Comparison of ENCODE assay signal across 20 cellular contexts in genomic region chr7:52838981-52839411, GRCh38.
DNase-seq lines count a peak whose midpoint lies in the region; ATAC-seq and TF ChIP-seq lines count a peak whose summit lies in the region.
"Had no signal": no experiment of that assay in that cellular context is flagged by ENCODE, and none has a peak within 500 bp of the region (broad histone marks: within the 10 kb centered on the region; RNA-seq: fewer than 3 reads in every experiment).

No MANE protein-coding gene starts in this region.

- peaks cover 5% of the 10 kb centered on the region for H3K4me1 Mint-ChIP-seq in chondrocyte (ENCODE audit: low read depth)
- H3K4me1 Mint-ChIP-seq: activated CD4-positive, alpha-beta T cell treated with anti-CD3 and anti-CD28 coated beads for 36 hours; H9; naive thymus-derived CD8-positive, alpha-beta T cell; stimulated activated effector memory CD8-positive, alpha-beta T cell treated with anti-CD3 and anti-CD28 coated beads, Interleukin-12 subunit alpha, Interleukin-12 subunit beta, amount 100 ng/mL, for 72 hours had no signal

- WGBS in SK-N-SH (ENCODE audit: low lambda C conversion rate) = 7% methylated on average over 1 of the region's 1 CpG
- WGBS in hepatocyte (ENCODE audit: low lambda C conversion rate, missing lambda C conversion rate) = 38% methylated on average over 1 of the region's 1 CpG

- H3K9ac ChIP-seq in SK-N-SH (no peak overlapping the region), skeletal muscle satellite cell (ENCODE audit: low read depth, low read length) (no peak overlapping the region)

- H3K9me3 ChIP-seq in SK-N-SH (no peaks in the 10 kb centered on the region), hepatocyte (ENCODE audit: low read depth) (no peaks in the 10 kb centered on the region), skeletal muscle satellite cell (replicated peaks; ENCODE audit: low read length) (no peaks in the 10 kb centered on the region), lower lobe of right lung (no peaks in the 10 kb centered on the region)
- H3K9me3 ChIP-seq: thyroid gland had no signal

- no peaks in the 10 kb centered on the region for H3F3A ChIP-seq in SK-N-SH (replicated peaks; ENCODE audit: insufficient read depth)

- CTCF ChIA-PET in SK-N-SH (lab: Yijun Ruan, JAX) = interaction anchor here (0.6 kb wide), 2 partner anchors 14 to 918 kb away, joined by 3 read pairs; no protein-coding TSS in a partner anchor

- ATAC-seq in SK-N-SH treated with all-trans-retinoic acid at 6 μM for 48 hours (no peak), lower lobe of right lung (no peak)
- ATAC-seq: activated CD4-positive, alpha-beta T cell treated with anti-CD3 and anti-CD28 coated beads for 36 hours; naive thymus-derived CD8-positive, alpha-beta T cell; stimulated activated effector memory CD8-positive, alpha-beta T cell treated with anti-CD3 and anti-CD28 coated beads, Interleukin-12 subunit alpha, Interleukin-12 subunit beta, amount 100 ng/mL, for 72 hours had no signal

- H3K4me3 ChIP-seq in SK-N-SH (ENCODE audit: low read depth in 2 of 2, low read length in 1 of 2) = no peak overlapping the region; a peak in 1 of 4 replicates
- no peak overlapping the region for H3K4me3 ChIP-seq in hepatocyte
- H3K4me3 ChIP-seq in skeletal muscle satellite cell (ENCODE audit: low read length) = peak overlapping the region; percentile 34
- no peak overlapping the region for H3K4me3 ChIP-seq in lower lobe of right lung
- no peak overlapping the region for H3K4me3 ChIP-seq in H7 (ENCODE audit: insufficient read depth, low read depth, low read length)
- H3K4me3 ChIP-seq: lung, thyroid gland had no signal

- TF ChIP-seq RAD21 in SK-N-SH (IDR thresholded peaks at IDR 0.05; ENCODE audit: low read length) = no peak

- no peak for TF ChIP-seq EP300 in SK-N-SH (IDR thresholded peaks at IDR 0.05; ENCODE audit: borderline replicate concordance in 1 of 2, low read depth in 1 of 2, low read length in 1 of 2)

- no peak for DNase-seq in SK-N-SH
- DNase-seq in astrocyte of the hippocampus (ENCODE audit: low read depth, low spot score) = peak; percentile 80
- DNase-seq in hepatocyte (ENCODE audit: low spot score) = peak; percentile 7
- DNase-seq in chondrocyte (ENCODE audit: low spot score) = no peak
- no peak for DNase-seq in lower lobe of right lung
- no peak for DNase-seq in H7
- DNase-seq: activated CD4-positive, alpha-beta T cell treated with anti-CD3 and anti-CD28 coated beads for 36 hours; foreskin melanocyte; H9; KBM-7; naive thymus-derived CD8-positive, alpha-beta T cell; NCI-H1105 treated with DMSO at 0.1 percent for 48 hours; NCI-H526; stimulated activated CD4-positive, alpha-beta T cell treated with anti-CD3 and anti-CD28 coated beads, Interleukin-12 subunit alpha, Interleukin-12 subunit beta, amount 100 ng/mL, for 4 hours; thyroid gland had no signal

- no peaks in the 10 kb centered on the region for H3K27me3 Mint-ChIP-seq in chondrocyte (ENCODE audit: low read depth)
- H3K27me3 Mint-ChIP-seq: activated CD4-positive, alpha-beta T cell treated with anti-CD3 and anti-CD28 coated beads for 36 hours; naive thymus-derived CD8-positive, alpha-beta T cell had no signal

- H3K36me3 Mint-ChIP-seq in chondrocyte (ENCODE audit: low read depth) = no peaks in the 10 kb centered on the region
- H3K36me3 Mint-ChIP-seq: naive thymus-derived CD8-positive, alpha-beta T cell; stimulated activated effector memory CD8-positive, alpha-beta T cell treated with anti-CD3 and anti-CD28 coated beads, Interleukin-12 subunit alpha, Interleukin-12 subunit beta, amount 100 ng/mL, for 72 hours had no signal

- H3K4me1 ChIP-seq in SK-N-SH (ENCODE audit: control insufficient read depth in 1 of 2, insufficient read depth in 2 of 2, low read depth in 1 of 2, low read length in 1 of 2) (peaks cover 0 to 35% of the 10 kb centered on the region in 2 experiments; a peak in 2 of 4 replicates), hepatocyte (ENCODE audit: insufficient read depth) (no peaks in the 10 kb centered on the region), skeletal muscle satellite cell (ENCODE audit: control insufficient read depth, insufficient read depth, low read length) (no peaks in the 10 kb centered on the region), lower lobe of right lung (no peaks in the 10 kb centered on the region)
- H3K4me1 ChIP-seq: thyroid gland had no signal

- H3K27me3 ChIP-seq in SK-N-SH (ENCODE audit: insufficient read depth) (no peaks in the 10 kb centered on the region), hepatocyte (no peaks in the 10 kb centered on the region), skeletal muscle satellite cell (ENCODE audit: control insufficient read depth, insufficient read depth, low read length) (no peaks in the 10 kb centered on the region), lower lobe of right lung (ENCODE audit: low read depth) (no peaks in the 10 kb centered on the region), H7 (ENCODE audit: control insufficient read depth, insufficient read depth, low read length) (no peaks in the 10 kb centered on the region)
- H3K27me3 ChIP-seq: thyroid gland had no signal

- TF ChIP-seq CTCF in SK-N-SH (IDR thresholded peaks at IDR 0.05) = no peak
- TF ChIP-seq CTCF in hepatocyte (IDR thresholded peaks at IDR 0.05; ENCODE audit: poor library complexity) = no peak
- TF ChIP-seq CTCF in chondrocyte (IDR thresholded peaks at IDR 0.05) = no peak
- TF ChIP-seq CTCF in lower lobe of right lung (IDR thresholded peaks at IDR 0.05) = no peak

- H4K20me1 ChIP-seq in SK-N-SH (ENCODE audit: insufficient read depth) (no peaks in the 10 kb centered on the region), hepatocyte (ENCODE audit: insufficient read depth, poor library complexity, severe bottlenecking) (no peaks in the 10 kb centered on the region)

- H2AFZ ChIP-seq in SK-N-SH (ENCODE audit: low read depth) (no peak overlapping the region), hepatocyte (no peak overlapping the region)

- no peak overlapping the region for H3K27ac ChIP-seq in SK-N-SH (ENCODE audit: low read depth in 2 of 2, low read length in 1 of 2)
- no peak overlapping the region for H3K27ac ChIP-seq in hepatocyte
- no peak overlapping the region for H3K27ac ChIP-seq in lower lobe of right lung
- H3K27ac ChIP-seq: 22Rv1, thyroid gland had no signal

- H3K4me3 Mint-ChIP-seq in chondrocyte (ENCODE audit: unreplicated experiment) = no peak overlapping the region
- H3K4me3 Mint-ChIP-seq: activated CD4-positive, alpha-beta T cell treated with anti-CD3 and anti-CD28 coated beads for 36 hours; H9; naive thymus-derived CD8-positive, alpha-beta T cell; stimulated activated effector memory CD8-positive, alpha-beta T cell treated with anti-CD3 and anti-CD28 coated beads, Interleukin-12 subunit alpha, Interleukin-12 subunit beta, amount 100 ng/mL, for 72 hours had no signal

- H3K4me2 ChIP-seq in SK-N-SH (no peak overlapping the region), hepatocyte (peak overlapping the region; percentile 43), skeletal muscle satellite cell (ENCODE audit: low read length) (peak overlapping the region; percentile 38)

- no peaks in the 10 kb centered on the region for H3K36me3 ChIP-seq in SK-N-SH (replicated peaks in 1 of 2; ENCODE audit: control insufficient read depth in 1 of 2, insufficient read depth in 2 of 2, low read length in 1 of 2)
- no peaks in the 10 kb centered on the region for H3K36me3 ChIP-seq in hepatocyte (replicated peaks; ENCODE audit: insufficient read depth, low read depth)
- no peaks in the 10 kb centered on the region for H3K36me3 ChIP-seq in skeletal muscle satellite cell (ENCODE audit: insufficient read depth, low read length)
- H3K36me3 ChIP-seq in lower lobe of right lung = no peaks in the 10 kb centered on the region
- H3K36me3 ChIP-seq in H7 (replicated peaks; ENCODE audit: control insufficient read depth, insufficient read depth, low read length) = no peaks in the 10 kb centered on the region
- H3K36me3 ChIP-seq: thyroid gland had no signal

- POLR2A ChIA-PET in SK-N-SH (lab: Yijun Ruan, JAX) = no interaction called here

- H3K9me2 ChIP-seq in SK-N-SH = no peaks in the 10 kb centered on the region
- no peaks in the 10 kb centered on the region for H3K9me2 ChIP-seq in hepatocyte (replicated peaks; ENCODE audit: insufficient read depth)

- no peak overlapping the region for H3K27ac Mint-ChIP-seq in chondrocyte (ENCODE audit: unreplicated experiment)
- H3K27ac Mint-ChIP-seq: activated CD4-positive, alpha-beta T cell treated with anti-CD3 and anti-CD28 coated beads for 36 hours; H9; naive thymus-derived CD8-positive, alpha-beta T cell; stimulated activated effector memory CD8-positive, alpha-beta T cell treated with anti-CD3 and anti-CD28 coated beads, Interleukin-12 subunit alpha, Interleukin-12 subunit beta, amount 100 ng/mL, for 72 hours had no signal

- intact Hi-C loops in lower lobe of right lung (cut with DNase I) = no loop called here

- H3K79me2 ChIP-seq in SK-N-SH (ENCODE audit: insufficient read depth) (no peaks in the 10 kb centered on the region), hepatocyte (no peaks in the 10 kb centered on the region)

- no peaks in the 10 kb centered on the region for H3K9me3 Mint-ChIP-seq in chondrocyte (ENCODE audit: low read depth)
- H3K9me3 Mint-ChIP-seq: H9 had no signal

TF ChIP-seq in SK-N-SH treated with all-trans-retinoic acid at 6 μM for 48 hours, 23 proteins besides CTCF, POLR2A, EP300 and RAD21:
- no peak for TF ChIP-seq ARNTL (CRISPR knock-in tag; IDR thresholded peaks at IDR 0.05; ENCODE audit: borderline replicate concordance, low read depth)
- peak; percentile 83 for TF ChIP-seq ISL1 (CRISPR knock-in tag; IDR thresholded peaks at IDR 0.05)
- TF ChIP-seq TCF4 (CRISPR knock-in tag; IDR thresholded peaks at IDR 0.05; ENCODE audit: borderline replicate concordance) = 0 out of 2 replicates have a peak, but pooled peaks have one; percentile 11
- no peak for TF ChIP-seq ZC3H10 (CRISPR knock-in tag; IDR thresholded peaks at IDR 0.05)
- TF ChIP-seq ZNF70 (CRISPR knock-in tag; IDR thresholded peaks at IDR 0.05) = no peak

TF ChIP-seq in SK-N-SH, 30 proteins besides CTCF, POLR2A, EP300 and RAD21 (continues in another document):
- no peak for TF ChIP-seq RXRA (IDR thresholded peaks at IDR 0.05; ENCODE audit: borderline replicate concordance, low read depth)
- TF ChIP-seq, protein P1, sequence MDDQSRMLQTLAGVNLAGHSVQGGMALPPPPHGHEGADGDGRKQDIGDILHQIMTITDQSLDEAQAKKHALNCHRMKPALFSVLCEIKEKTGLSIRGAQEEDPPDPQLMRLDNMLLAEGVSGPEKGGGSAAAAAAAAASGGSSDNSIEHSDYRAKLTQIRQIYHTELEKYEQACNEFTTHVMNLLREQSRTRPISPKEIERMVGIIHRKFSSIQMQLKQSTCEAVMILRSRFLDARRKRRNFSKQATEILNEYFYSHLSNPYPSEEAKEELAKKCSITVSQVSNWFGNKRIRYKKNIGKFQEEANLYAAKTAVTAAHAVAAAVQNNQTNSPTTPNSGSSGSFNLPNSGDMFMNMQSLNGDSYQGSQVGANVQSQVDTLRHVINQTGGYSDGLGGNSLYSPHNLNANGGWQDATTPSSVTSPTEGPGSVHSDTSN (IDR thresholded peaks at IDR 0.05) = no peak
- no peak for TF ChIP-seq JUND (IDR thresholded peaks at IDR 0.05)
- TF ChIP-seq NRF1 (IDR thresholded peaks at IDR 0.05; ENCODE audit: low read depth, low read length) = no peak

Comparison
In these comparisons a context has a peak if more than half of its experiments do, and no peak if none do; other contexts are left out.
1. DNase-seq: peak in astrocyte of the hippocampus (single experiment) and hepatocyte (single experiment); none in SK-N-SH (single experiment), chondrocyte (single experiment), lower lobe of right lung (single experiment) and H7 (single experiment).